In genomic region chr5:108472237-108472636, GRCh38 we compare ENCODE assay signal across 31 cellular contexts.
DNase-seq lines count a peak whose midpoint lies in the region; ATAC-seq, FAIRE-seq and TF ChIP-seq lines count a peak whose summit lies in the region.
"Had no signal": no experiment of that assay in that cellular context is flagged by ENCODE, and none has a peak within 500 bp of the region (broad histone marks: within the 10 kb centered on the region; RNA-seq: fewer than 3 reads in every experiment).

No MANE protein-coding gene starts in this region.

- FAIRE-seq in bronchial epithelial cell (lab: Jason Lieb, UNC): no peak
- FAIRE-seq: endothelial cell of umbilical vein, keratinocyte had no signal

- intact Hi-C loops in CD4-positive, alpha-beta T cell (cut with DNase I, micrococcal nuclease): no loop called here

- CTCF ChIA-PET in CD4-positive, alpha-beta T cell (lab: Charles Lee): no interaction called here

- no peaks in the 10 kb centered on the region; the same call in 1 of the 2 replicates for H3K9me3 Mint-ChIP-seq in HFFc6
- no peaks in the 10 kb centered on the region for H3K9me3 Mint-ChIP-seq in CD4-positive, alpha-beta T cell
- H3K9me3 Mint-ChIP-seq: activated CD4-positive, alpha-beta memory T cell treated with anti-CD3 and anti-CD28 coated beads, Interleukin-2, amount 10 ng/mL, durations not matched to agents 7 days and 5 days; activated naive CD4-positive, alpha-beta T cell treated with anti-CD3 and anti-CD28 coated beads for 36 hours; brain; stimulated activated effector memory CD8-positive, alpha-beta T cell treated with anti-CD3 and anti-CD28 coated beads, Interleukin-12 subunit alpha, Interleukin-12 subunit beta, amount 100 ng/mL, for 72 hours had no signal

- no peak overlapping the region for H3K27ac Mint-ChIP-seq in HFFc6
- H3K27ac Mint-ChIP-seq in CD4-positive, alpha-beta T cell: no peak overlapping the region
- H3K27ac Mint-ChIP-seq: activated CD4-positive, alpha-beta memory T cell treated with anti-CD3 and anti-CD28 coated beads, Interleukin-2, amount 10 ng/mL, durations not matched to agents 7 days and 5 days; activated naive CD4-positive, alpha-beta T cell treated with anti-CD3 and anti-CD28 coated beads for 36 hours; brain; naive thymus-derived CD8-positive, alpha-beta T cell; stimulated activated effector memory CD8-positive, alpha-beta T cell treated with anti-CD3 and anti-CD28 coated beads, Interleukin-12 subunit alpha, Interleukin-12 subunit beta, amount 100 ng/mL, for 72 hours had no signal

- POLR2A ChIA-PET in CD4-positive, alpha-beta T cell (lab: Charles Lee): no interaction called here

- ATAC-seq in CD4-positive, alpha-beta T cell (ENCODE audit: poor library complexity): no peak
- no peak for ATAC-seq in HG03469 (IDR thresholded peaks at IDR 0.05; ENCODE audit: unreplicated experiment)
- ATAC-seq: naive thymus-derived CD8-positive, alpha-beta T cell; stimulated activated effector memory CD8-positive, alpha-beta T cell treated with anti-CD3 and anti-CD28 coated beads, Interleukin-12 subunit alpha, Interleukin-12 subunit beta, amount 100 ng/mL, for 72 hours had no signal

- no peaks in the 10 kb centered on the region for H3K36me3 ChIP-seq in bronchial epithelial cell (ENCODE audit: control insufficient read depth, insufficient read depth, low read length)
- H3K36me3 ChIP-seq: adrenal gland, SJSA1 had no signal

- no peaks in the 10 kb centered on the region for H3K4me1 Mint-ChIP-seq in HFFc6 (ENCODE audit: low read depth)
- no peaks in the 10 kb centered on the region for H3K4me1 Mint-ChIP-seq in CD4-positive, alpha-beta T cell (ENCODE audit: low read depth)
- H3K4me1 Mint-ChIP-seq: activated CD4-positive, alpha-beta memory T cell treated with anti-CD3 and anti-CD28 coated beads, Interleukin-2, amount 10 ng/mL, durations not matched to agents 7 days and 5 days; brain; naive thymus-derived CD8-positive, alpha-beta T cell; stimulated activated effector memory CD8-positive, alpha-beta T cell treated with anti-CD3 and anti-CD28 coated beads, Interleukin-12 subunit alpha, Interleukin-12 subunit beta, amount 100 ng/mL, for 72 hours had no signal

- H3K4me3 ChIP-seq in bronchial epithelial cell (ENCODE audit: low read depth, low read length): no peak overlapping the region
- H3K4me3 ChIP-seq: adrenal gland, psoas muscle, SJSA1 had no signal

- no peak for TF ChIP-seq CTCF in HFFc6 (IDR thresholded peaks at IDR 0.05)
- no peak for TF ChIP-seq CTCF in bronchial epithelial cell (IDR thresholded peaks at IDR 0.05; ENCODE audit: insufficient read depth, low read length, severe bottlenecking)
- no peak for TF ChIP-seq CTCF in CD4-positive, alpha-beta T cell (IDR thresholded peaks at IDR 0.05)

- H3K36me3 Mint-ChIP-seq in HFFc6 (ENCODE audit: low read depth): no peaks in the 10 kb centered on the region
- H3K36me3 Mint-ChIP-seq in CD4-positive, alpha-beta T cell (ENCODE audit: low read depth): no peaks in the 10 kb centered on the region
- H3K36me3 Mint-ChIP-seq: brain; stimulated activated effector memory CD8-positive, alpha-beta T cell treated with anti-CD3 and anti-CD28 coated beads, Interleukin-12 subunit alpha, Interleukin-12 subunit beta, amount 100 ng/mL, for 72 hours had no signal

- peak; percentile 14 for DNase-seq in AG08396 (ENCODE audit: low spot score)
- peak; percentile 5 for DNase-seq in HFFc6
- peak; percentile 14 for DNase-seq in bronchial epithelial cell (ENCODE audit: low read depth)
- DNase-seq in kidney tubule cell (ENCODE audit: low spot score): peak; percentile 16
- no peak for DNase-seq in occipital lobe (lab: John Stamatoyannopoulos, UW)
- no peak for DNase-seq in CD4-positive, alpha-beta T cell
- DNase-seq in SKM-1 treated with dmso at 0.1 percent for 144 hours (lab: John Stamatoyannopoulos, UW; ENCODE audit: unreplicated experiment): no peak
- DNase-seq: activated CD4-positive, alpha-beta memory T cell treated with anti-CD3 and anti-CD28 coated beads, Interleukin-2, amount 10 ng/mL, durations not matched to agents 7 days and 5 days; activated CD4-positive, CD25-positive, alpha-beta regulatory T cell treated with anti-CD3 and anti-CD28 coated beads, Interleukin-2, amount 50 U/mL, for 72 hours; activated CD8-positive, alpha-beta memory T cell treated with anti-CD3 and anti-CD28 coated beads, Interleukin-2, amount 50 U/mL, for 48 hours; activated naive CD4-positive, alpha-beta T cell treated with anti-CD3 and anti-CD28 coated beads for 36 hours; adrenal gland; DMS79 treated with DMSO at 0.1 percent for 48 hours; midbrain; naive thymus-derived CD8-positive, alpha-beta T cell; NCI-H1092; NCI-H187; NCI-H2171; NCI-H82; nucleus accumbens; stimulated activated CD4-positive, alpha-beta T cell treated with anti-CD3 and anti-CD28 coated beads, Interleukin-15, amount 100 ng/mL, for 24 hours; substantia nigra; trophoblast cell had no signal

- no peaks in the 10 kb centered on the region for H3K9me3 ChIP-seq in CD4-positive, alpha-beta T cell (ENCODE audit: control insufficient read depth, low read length)
- H3K9me3 ChIP-seq: adrenal gland, psoas muscle, SJSA1 had no signal

- H3K4me3 Mint-ChIP-seq in HFFc6: no peak overlapping the region
- no peak overlapping the region for H3K4me3 Mint-ChIP-seq in CD4-positive, alpha-beta T cell
- H3K4me3 Mint-ChIP-seq: activated CD4-positive, alpha-beta memory T cell treated with anti-CD3 and anti-CD28 coated beads, Interleukin-2, amount 10 ng/mL, durations not matched to agents 7 days and 5 days; activated naive CD4-positive, alpha-beta T cell treated with anti-CD3 and anti-CD28 coated beads for 36 hours; brain; naive thymus-derived CD8-positive, alpha-beta T cell; stimulated activated effector memory CD8-positive, alpha-beta T cell treated with anti-CD3 and anti-CD28 coated beads, Interleukin-12 subunit alpha, Interleukin-12 subunit beta, amount 100 ng/mL, for 72 hours had no signal

- no peaks in the 10 kb centered on the region for H3K27me3 ChIP-seq in bronchial epithelial cell (ENCODE audit: control insufficient read depth, insufficient read depth, low read length)
- H3K27me3 ChIP-seq in CD4-positive, alpha-beta T cell (ENCODE audit: control insufficient read depth, insufficient read depth, low read length): no peaks in the 10 kb centered on the region
- H3K27me3 ChIP-seq: adrenal gland, SJSA1 had no signal

- no peak overlapping the region for H3K27ac ChIP-seq in CD4-positive, alpha-beta T cell (ENCODE audit: low read depth, low read length)
- H3K27ac ChIP-seq: adrenal gland, C4-2B, psoas muscle, SJSA1 had no signal

- no peaks in the 10 kb centered on the region for H3K27me3 Mint-ChIP-seq in HFFc6 (ENCODE audit: insufficient read depth)
- peaks cover 30% of the 10 kb centered on the region for H3K27me3 Mint-ChIP-seq in CD4-positive, alpha-beta T cell
- H3K27me3 Mint-ChIP-seq: brain had no signal

Comparison
In these comparisons a context has a peak if more than half of its experiments do, and no peak if none do; other contexts are left out.
1. DNase-seq: peak in AG08396 (single experiment), HFFc6 (single experiment), bronchial epithelial cell (single experiment) and kidney tubule cell (single experiment); none in occipital lobe (single experiment), CD4-positive, alpha-beta T cell (0 of 10) and SKM-1 treated with dmso at 0.1 percent for 144 hours (single experiment).